ENCODE assay signal across 8 cellular contexts in genomic region chr4:143186634-143187033, GRCh38. TPM values are rescaled to one million over a fixed set of nuclear protein-coding genes. Genes with fewer than 3 reads are reported as not detected.
DNase-seq lines count a peak whose midpoint lies in the region; ATAC-seq and TF ChIP-seq lines count a peak whose summit lies in the region.

No MANE protein-coding gene starts in this region.

- peak; percentile 13 for DNase-seq in CD1c-positive myeloid dendritic cell (ENCODE audit: extremely low spot score)
- peak; percentile 59 for DNase-seq in NAMALWA (ENCODE audit: low spot score)
- DNase-seq in dermis blood vessel endothelial cell, result peak; percentile 32
- no peak for DNase-seq in NCI-H524 (lab: John Stamatoyannopoulos, UW)
- DNase-seq in NCI-H446 (lab: John Stamatoyannopoulos, UW), result no peak
- no peak for DNase-seq in NCI-H146 (lab: John Stamatoyannopoulos, UW)

- H3K27ac Mint-ChIP-seq in nephron, result peak overlapping the region; percentile 82 to 95 (median 95)

- no peaks in the 10 kb centered on the region for H3K27me3 Mint-ChIP-seq in nephron (ENCODE audit: low read depth)

- H3K4me3 Mint-ChIP-seq in nephron, result peak overlapping the region; percentile 91 to 98 (median 95)

- ATAC-seq in GM18517 (IDR thresholded peaks at IDR 0.05; ENCODE audit: unreplicated experiment), result no peak

- H3K4me1 Mint-ChIP-seq in nephron, result peaks cover 50% of the 10 kb centered on the region

- peaks cover 22% of the 10 kb centered on the region for H3K36me3 Mint-ChIP-seq in nephron (ENCODE audit: low read depth)

- H3K9me3 Mint-ChIP-seq in nephron, result no peaks in the 10 kb centered on the region

- no peak for TF ChIP-seq CTCF in nephron (IDR thresholded peaks at IDR 0.05; ENCODE audit: unreplicated experiment in 3 of 3)

RNA-seq across cellular contexts. Expression of gene USP38, which starts 1.9 kb away (rescaled TPM):
- total RNA-seq in dermis blood vessel endothelial cell, result 44.1 and 44.3 TPM in 2 replicates

Comparison
In these comparisons a context has a peak if more than half of its experiments do, and no peak if none do; other contexts are left out.
1. DNase-seq: peak in CD1c-positive myeloid dendritic cell (single experiment), NAMALWA (single experiment) and dermis blood vessel endothelial cell (single experiment); none in NCI-H524 (0 of 2), NCI-H446 (0 of 2) and NCI-H146 (single experiment).